Comparison of ENCODE assay signal across 8 cellular contexts in the genomic region with DNA sequence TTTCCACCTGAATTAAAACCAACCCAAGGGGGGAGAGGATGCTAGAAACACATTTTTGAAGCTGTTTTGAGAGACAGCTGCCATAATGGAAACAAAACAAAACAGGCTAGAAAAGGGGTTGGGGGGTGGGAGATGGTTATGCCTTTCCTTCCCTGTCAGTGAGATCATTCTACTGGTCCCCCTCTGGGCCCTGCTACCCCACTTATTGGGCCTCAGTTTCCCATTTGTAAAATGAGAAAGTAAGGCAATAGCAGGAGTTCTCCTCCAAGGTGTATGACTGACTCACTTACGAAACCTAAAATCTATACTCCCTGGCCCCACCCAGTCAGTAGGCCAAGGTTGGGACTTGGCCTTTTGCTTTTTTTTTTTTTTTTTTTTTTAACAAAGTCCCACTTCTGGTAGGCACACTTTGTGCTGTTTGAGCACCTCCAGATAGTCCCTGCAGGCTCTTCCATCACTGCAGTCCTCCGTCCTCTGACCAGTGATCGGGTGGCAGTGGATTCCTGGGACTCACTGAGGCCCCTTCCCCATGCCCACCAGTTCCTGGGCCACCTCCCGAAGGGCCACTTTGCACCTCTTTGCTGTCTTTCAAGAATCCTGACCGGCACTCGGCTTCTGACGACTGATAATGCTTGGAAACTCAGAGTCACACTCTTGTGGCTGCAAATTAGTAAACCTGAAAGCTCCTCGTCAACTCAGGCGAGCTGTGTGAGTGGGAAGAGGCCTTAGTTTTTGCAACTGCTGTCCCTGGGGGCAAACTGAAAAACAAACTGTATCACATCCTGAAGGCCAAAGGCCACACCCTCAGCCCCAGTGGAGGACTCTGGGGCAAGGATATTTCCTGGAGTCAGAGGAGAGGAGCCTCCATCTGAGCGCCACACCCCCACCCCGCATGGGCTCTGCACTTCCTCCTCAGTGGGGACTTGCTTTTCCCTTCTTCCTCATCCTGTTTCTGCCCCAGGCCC.
DNase-seq lines count a peak whose midpoint lies in the region; ATAC-seq, FAIRE-seq and TF ChIP-seq lines count a peak whose summit lies in the region.

No MANE protein-coding gene starts in this region.

- TF ChIP-seq CTCF in fibroblast of mammary gland (conservative IDR thresholded peaks at IDR 0.05; ENCODE audit: control insufficient read depth, insufficient read depth, low read depth, low read length) (no peak), D721Med (IDR thresholded peaks at IDR 0.05; ENCODE audit: insufficient read depth, missing control alignments) (no peak)

- ATAC-seq in GM18519 (IDR thresholded peaks at IDR 0.05; ENCODE audit: low FRiP score, unreplicated experiment) (peak; percentile 66), HG02798 (IDR thresholded peaks at IDR 0.05; ENCODE audit: poor library complexity, unreplicated experiment) (peak; percentile 73)

- DNase-seq in SKM-1 treated with dmso at 0.1 percent for 144 hours (lab: John Stamatoyannopoulos, UW; ENCODE audit: unreplicated experiment), result peak; percentile 85
- DNase-seq in fibroblast of mammary gland (ENCODE audit: low read depth), result peak; percentile 36
- peak; percentile 63 to 85 (median 64) for DNase-seq in stimulated activated CD4-positive, alpha-beta T cell treated with anti-CD3 and anti-CD28 coated beads, TNF-alpha, amount 100 ng/mL, for 48 hours (ENCODE audit: low read depth in 3 of 3)
- no peak for DNase-seq in retina
- DNase-seq in NCI-H69 (lab: John Stamatoyannopoulos, UW), result no peak
- no peak for DNase-seq in D721Med (ENCODE audit: insufficient read length, low spot score)

- FAIRE-seq in D721Med (lab: Jason Lieb, UNC), result no peak

- H3K4me3 ChIP-seq in fibroblast of mammary gland (ENCODE audit: control insufficient read depth, low read depth, low read length), result no peak overlapping the region

Comparison
In these comparisons a context has a peak if more than half of its experiments do, and no peak if none do; other contexts are left out.
1. DNase-seq: peak in SKM-1 treated with dmso at 0.1 percent for 144 hours (single experiment), fibroblast of mammary gland (single experiment) and stimulated activated CD4-positive, alpha-beta T cell treated with anti-CD3 and anti-CD28 coated beads, TNF-alpha, amount 100 ng/mL, for 48 hours (3 of 3); none in retina (single experiment), NCI-H69 (single experiment) and D721Med (single experiment).